In genomic region chr10:1267148-1267547, GRCh38 we compare ENCODE assay signal across 25 cellular contexts.
A peak's percentile ranks its signal among the peaks of the same experiment; 100 is the strongest.
DNase-seq lines count a peak whose midpoint lies in the region; ATAC-seq and TF ChIP-seq lines count a peak whose summit lies in the region.
"Had no signal": no experiment of that assay in that cellular context is flagged by ENCODE, and none has a peak within 500 bp of the region (broad histone marks: within the 10 kb centered on the region; RNA-seq: fewer than 3 reads in every experiment).

No MANE protein-coding gene starts in this region.

- H3K79me2 ChIP-seq in GM23338 (replicated peaks; ENCODE audit: insufficient read depth) (no peaks in the 10 kb centered on the region), neural cell (replicated peaks; ENCODE audit: insufficient read depth, low read length) (no peaks in the 10 kb centered on the region)

- no peaks in the 10 kb centered on the region for H3K36me3 ChIP-seq in GM23338 (ENCODE audit: insufficient read depth)
- H3K36me3 ChIP-seq in neural cell (ENCODE audit: insufficient read depth, low read length): no peaks in the 10 kb centered on the region
- H3K36me3 ChIP-seq: BE2C, BLaER1 had no signal

- TF ChIP-seq RAD21 in neural cell (conservative IDR thresholded peaks at IDR 0.05): no peak

- H3K4me3 ChIP-seq in GM23338 (no peak overlapping the region), neural cell (ENCODE audit: low read length) (no peak overlapping the region)
- H3K4me3 ChIP-seq: A549, BLaER1, GM12878 had no signal

- H3K4me1 Mint-ChIP-seq in GM23338 (peaks cover 8% of the 10 kb centered on the region), WTC11 (peaks cover 22% of the 10 kb centered on the region)
- H3K4me1 Mint-ChIP-seq: CD4-positive, CD25-positive, alpha-beta regulatory T cell; CD8-positive, alpha-beta memory T cell had no signal

- TF ChIP-seq CTCF in GM23338 (conservative IDR thresholded peaks at IDR 0.05; ENCODE audit: low read depth in 2 of 2) (no peak), neural cell (IDR thresholded peaks at IDR 0.05; ENCODE audit: poor library complexity, severe bottlenecking) (no peak), WTC11 (IDR thresholded peaks at IDR 0.05) (no peak)

- peaks cover 8% of the 10 kb centered on the region for H3K27me3 Mint-ChIP-seq in GM23338 (ENCODE audit: insufficient read depth, low read depth, poor library complexity)
- no peaks in the 10 kb centered on the region for H3K27me3 Mint-ChIP-seq in WTC11 (ENCODE audit: low read depth)

- H3K9me2 ChIP-seq in GM23338 (ENCODE audit: insufficient read depth) (no peaks in the 10 kb centered on the region), neural cell (ENCODE audit: insufficient read depth, low read length) (no peaks in the 10 kb centered on the region)

- ATAC-seq in activated CD4-positive, CD25-positive, alpha-beta regulatory T cell treated with anti-CD3 and anti-CD28 coated beads, Interleukin-2, amount 50 U/mL, for 24 hours: no peak
- no peak for ATAC-seq in GM23338
- no peak for ATAC-seq in WTC11
- ATAC-seq: A549, GM12878 had no signal

- H3K9me3 Mint-ChIP-seq in GM23338 (0 out of 3 replicates have a peak, but pooled peaks cover 3% of the 10 kb centered on the region), WTC11 (peaks cover 4% of the 10 kb centered on the region; the same call in 1 of the 2 replicates)
- H3K9me3 Mint-ChIP-seq: CD4-positive, CD25-positive, alpha-beta regulatory T cell had no signal

- CTCF ChIA-PET in WTC11 (lab: Charles Lee): interaction anchor here (1.4 to 1.5 kb wide), 2 partner anchors 23 to 157 kb away, joined by 4 read pairs; no protein-coding TSS in a partner anchor

- TF ChIP-seq EP300 in neural cell (conservative IDR thresholded peaks at IDR 0.05; ENCODE audit: poor library complexity, severe bottlenecking): no peak

- H3K4me3 Mint-ChIP-seq in GM23338 (no peak overlapping the region), WTC11 (no peak overlapping the region)
- H3K4me3 Mint-ChIP-seq: CD4-positive, CD25-positive, alpha-beta regulatory T cell; CD8-positive, alpha-beta memory T cell had no signal

- H3K9ac ChIP-seq in neural cell (ENCODE audit: low read length): no peak overlapping the region
- H3K9ac ChIP-seq: BLaER1 had no signal

- H3K4me2 ChIP-seq in GM23338 (no peak overlapping the region), neural cell (ENCODE audit: low read length) (no peak overlapping the region)
- H3K4me2 ChIP-seq: A549, BLaER1 had no signal

- H4K20me1 ChIP-seq in GM23338 (replicated peaks; ENCODE audit: insufficient read depth): no peaks in the 10 kb centered on the region
- H4K20me1 ChIP-seq in neural cell (ENCODE audit: insufficient read depth): no peaks in the 10 kb centered on the region
- H4K20me1 ChIP-seq: BLaER1 had no signal

- H3K4me1 ChIP-seq in GM23338 (ENCODE audit: insufficient read depth): no peaks in the 10 kb centered on the region; the same call in 1 of the 2 replicates
- H3K4me1 ChIP-seq: A549, BLaER1 had no signal

- no peak overlapping the region for H3K27ac Mint-ChIP-seq in GM23338
- no peak overlapping the region for H3K27ac Mint-ChIP-seq in WTC11
- H3K27ac Mint-ChIP-seq: CD4-positive, alpha-beta memory T cell; CD8-positive, alpha-beta memory T cell had no signal

- no peaks in the 10 kb centered on the region for H3K9me3 ChIP-seq in neural cell (ENCODE audit: low read length)
- H3K9me3 ChIP-seq: A549, BE2C, BLaER1 had no signal

- H3F3A ChIP-seq in GM23338 (replicated peaks; ENCODE audit: low read depth) (no peaks in the 10 kb centered on the region), neural cell (ENCODE audit: insufficient read depth, low read length, poor library complexity, severe bottlenecking) (no peaks in the 10 kb centered on the region)

- H2AFZ ChIP-seq in GM23338: 0 out of 2 replicates have a peak overlapping the region, but pooled peaks have one; percentile 8
- no peak overlapping the region for H2AFZ ChIP-seq in neural cell (ENCODE audit: low read depth, low read length)

- peak; percentile 11 for DNase-seq in activated CD4-positive, CD25-positive, alpha-beta regulatory T cell treated with anti-CD3 and anti-CD28 coated beads, Interleukin-2, amount 50 U/mL, for 72 hours
- DNase-seq in GM23338 (ENCODE audit: low spot score): no peak
- peak; percentile 19 for DNase-seq in ureter (ENCODE audit: low spot score)
- DNase-seq in WTC11 (ENCODE audit: low spot score): no peak
- DNase-seq in NCI-H446 (lab: John Stamatoyannopoulos, UW): no peak
- DNase-seq: BE2C; C1 segment of cervical spinal cord; CD4-positive, alpha-beta memory T cell; CD4-positive, CD25-positive, alpha-beta regulatory T cell; CD8-positive, alpha-beta memory T cell; COR-L47; DMS 273 treated with DMSO at 0.1 percent for 48 hours; DMS153; DMS53; DMS79; DND-41; EL; GDM1 had no signal

- POLR2A ChIA-PET in WTC11 (lab: Charles Lee): no interaction called here

- H3K27ac ChIP-seq in GM23338 (ENCODE audit: low read depth): no peak overlapping the region
- H3K27ac ChIP-seq in neural cell (ENCODE audit: low read length): no peak overlapping the region
- H3K27ac ChIP-seq: 22Rv1, A549, BLaER1 had no signal

- H3K27me3 ChIP-seq in GM23338 (ENCODE audit: insufficient read depth) (no peaks in the 10 kb centered on the region), neural cell (ENCODE audit: insufficient read depth, low read depth, low read length) (no peaks in the 10 kb centered on the region)
- H3K27me3 ChIP-seq: BE2C, BLaER1 had no signal

- H3K36me3 Mint-ChIP-seq in GM23338 (ENCODE audit: low read depth): no peaks in the 10 kb centered on the region
- H3K36me3 Mint-ChIP-seq in WTC11: peaks cover 2% of the 10 kb centered on the region; the same call in 1 of the 2 replicates
- H3K36me3 Mint-ChIP-seq: CD14-positive monocyte; CD4-positive, alpha-beta memory T cell; CD4-positive, CD25-positive, alpha-beta regulatory T cell; CD8-positive, alpha-beta memory T cell had no signal

TF ChIP-seq in GM23338, 12 proteins besides CTCF, POLR2A, EP300 and RAD21 (continues in another document):
- TF ChIP-seq NANOG (IDR thresholded peaks at IDR 0.05; ENCODE audit: borderline replicate concordance): no peak
- TF ChIP-seq JUNB (IDR thresholded peaks at IDR 0.05; ENCODE audit: unreplicated experiment): no peak
- no peak for TF ChIP-seq EZH2 (IDR thresholded peaks at IDR 0.05; ENCODE audit: low read depth, unreplicated experiment)
- no peak for TF ChIP-seq ETS1 (IDR thresholded peaks at IDR 0.05)

TF ChIP-seq in neural cell, 6 proteins besides CTCF, POLR2A, EP300 and RAD21:
- TF ChIP-seq EZH2 (IDR thresholded peaks at IDR 0.05; ENCODE audit: borderline replicate concordance, insufficient read depth, low read length, poor library complexity, severe bottlenecking): no peak
- peak; percentile 94 for TF ChIP-seq REST (IDR thresholded peaks at IDR 0.05; ENCODE audit: borderline replicate concordance)
- TF ChIP-seq SMC3 (conservative IDR thresholded peaks at IDR 0.05; ENCODE audit: poor library complexity): no peak

TF ChIP-seq in WTC11, 78 proteins besides CTCF, POLR2A, EP300 and RAD21:
- no peak for TF ChIP-seq FOXP1 (CRISPR knock-in tag; IDR thresholded peaks at IDR 0.05; ENCODE audit: borderline replicate concordance)
- no peak for TF ChIP-seq ERG (CRISPR knock-in tag; IDR thresholded peaks at IDR 0.05)
- TF ChIP-seq ZBTB43 (CRISPR knock-in tag; IDR thresholded peaks at IDR 0.05): no peak
- no peak for TF ChIP-seq GRHL2 (CRISPR knock-in tag; IDR thresholded peaks at IDR 0.05; ENCODE audit: insufficient replicate concordance, severe bottlenecking)
- no peak for TF ChIP-seq ZNF425 (CRISPR knock-in tag; conservative IDR thresholded peaks at IDR 0.05)
- no peak for TF ChIP-seq CBFB (CRISPR knock-in tag; IDR thresholded peaks at IDR 0.05; ENCODE audit: low read depth)

Comparison
In these comparisons a context has a peak if more than half of its experiments do, and no peak if none do; other contexts are left out.
1. DNase-seq: peak in activated CD4-positive, CD25-positive, alpha-beta regulatory T cell treated with anti-CD3 and anti-CD28 coated beads, Interleukin-2, amount 50 U/mL, for 72 hours (single experiment) and ureter (single experiment); none in GM23338 (single experiment), WTC11 (single experiment) and NCI-H446 (0 of 2).